In genomic region chr22:43861529-43861928, GRCh38 we compare ENCODE assay signal across 12 cellular contexts. TPM values are rescaled to one million over a fixed set of nuclear protein-coding genes. Genes with fewer than 3 reads are reported as not detected.
DNase-seq lines count a peak whose midpoint lies in the region; ATAC-seq and TF ChIP-seq lines count a peak whose summit lies in the region.
"Had no signal": no experiment of that assay in that cellular context is flagged by ENCODE, and none has a peak within 500 bp of the region (broad histone marks: within the 10 kb centered on the region; RNA-seq: fewer than 3 reads in every experiment).

No MANE protein-coding gene starts in this region.

- POLR2A ChIA-PET in Panc1 (lab: Charles Lee): no interaction called here

- in situ Hi-C loops in Panc1 (cut with HindIII; ENCODE audit: low pct_unique_long_range_greater_than_20kb, low sequenced_read_pairs): no loop called here

- peak overlapping the region; percentile 74 for H3K27ac ChIP-seq in Panc1 (ENCODE audit: low read length)
- H3K27ac ChIP-seq in fibroblast of lung (ENCODE audit: insufficient read depth, low read length): no peak overlapping the region
- H3K27ac ChIP-seq in osteoblast (ENCODE audit: low read depth, low read length): no peak overlapping the region

- no peak overlapping the region for H3K9ac ChIP-seq in fibroblast of lung (ENCODE audit: insufficient read depth, low read length)

- CTCF ChIA-PET in Panc1 (lab: Charles Lee): interaction anchor here (0.6 kb wide), 1 partner anchor 34 kb away, joined by 3 read pairs; no protein-coding TSS in a partner anchor

- no TSS peak for BruUV-seq in Panc1 (replicated peaks; lab: Mats Ljungman, UMichigan)

- H3K27me3 ChIP-seq in Panc1 (ENCODE audit: control insufficient read depth, insufficient read depth, low read length) (no peaks in the 10 kb centered on the region), fibroblast of lung (ENCODE audit: control insufficient read depth, insufficient read depth, low read length) (peaks cover 8% of the 10 kb centered on the region), osteoblast (ENCODE audit: insufficient read depth, low read length) (peaks cover 32% of the 10 kb centered on the region)

- H3K4me1 ChIP-seq in Panc1 (ENCODE audit: control insufficient read depth, insufficient read depth, low read length): no peaks in the 10 kb centered on the region
- H3K4me1 ChIP-seq in fibroblast of lung (ENCODE audit: control insufficient read depth, extremely low read depth, insufficient read depth, low read length): no peaks in the 10 kb centered on the region
- H3K4me1 ChIP-seq in osteoblast (ENCODE audit: insufficient read depth, low read length): no peaks in the 10 kb centered on the region

- H3K79me2 ChIP-seq in fibroblast of lung (ENCODE audit: control insufficient read depth, insufficient read depth, low read length): no peaks in the 10 kb centered on the region
- no peaks in the 10 kb centered on the region for H3K79me2 ChIP-seq in osteoblast (ENCODE audit: insufficient read depth, low read length)

- no peaks in the 10 kb centered on the region for H4K20me1 ChIP-seq in fibroblast of lung (ENCODE audit: control insufficient read depth, extremely low read depth, insufficient read depth, low read length)
- H4K20me1 ChIP-seq in osteoblast (ENCODE audit: insufficient read depth, low read length): no peaks in the 10 kb centered on the region

- ATAC-seq in Panc1 (peak; percentile 59), GM18858 (IDR thresholded peaks at IDR 0.05; ENCODE audit: unreplicated experiment) (no peak), HG03520 (IDR thresholded peaks at IDR 0.05; ENCODE audit: unreplicated experiment) (no peak)

- no peaks in the 10 kb centered on the region for H3K9me3 ChIP-seq in Panc1 (ENCODE audit: control insufficient read depth, insufficient read depth, low read depth, low read length)
- no peaks in the 10 kb centered on the region for H3K9me3 ChIP-seq in fibroblast of lung (ENCODE audit: control insufficient read depth, insufficient read depth, low read depth, low read length)
- H3K9me3 ChIP-seq in osteoblast (ENCODE audit: low read depth, low read length): no peaks in the 10 kb centered on the region

- H3K4me3 ChIP-seq in Panc1 (ENCODE audit: low read depth in 2 of 2, low read length in 2 of 2): peak overlapping the region; percentile 52 to 76
- peak overlapping the region in 2 of 4 experiments; percentile 10 to 76 for H3K4me3 ChIP-seq in fibroblast of lung (replicated peaks in 1 of 4; ENCODE audit: control extremely low read depth in 1 of 4, insufficient read depth in 1 of 4, low read depth in 3 of 4, low read length in 4 of 4)
- no peak overlapping the region for H3K4me3 ChIP-seq in osteoblast (ENCODE audit: insufficient read depth, low read length)

- no peak for TF ChIP-seq CTCF in Panc1 (IDR thresholded peaks at IDR 0.05)
- no peak for TF ChIP-seq CTCF in fibroblast of lung (conservative IDR thresholded peaks at IDR 0.05 in 1 of 2, IDR thresholded peaks at IDR 0.05 in 1 of 2; ENCODE audit: low read depth in 1 of 2, low read length in 2 of 2)
- TF ChIP-seq CTCF in osteoblast (IDR thresholded peaks at IDR 0.05; ENCODE audit: extremely low read depth, low read depth, low read length): no peak

- intact Hi-C loops in Panc1 (cut with micrococcal nuclease; ENCODE audit: unreplicated experiment): no loop called here

- peak in 2 of 3 experiments; percentile 10 to 30 for DNase-seq in NCI-H1417 (lab: John Stamatoyannopoulos, UW)
- no peak for DNase-seq in NCI-H1417 treated with DMSO at 0.1 percent for 48 hours (lab: John Stamatoyannopoulos, UW)
- no peak for DNase-seq in Panc1 (ENCODE audit: low read depth, low spot score)
- peak; percentile 21 to 57 for DNase-seq in fibroblast of lung (ENCODE audit: low read depth in 2 of 2)
- peak; percentile 37 for DNase-seq in osteoblast (ENCODE audit: insufficient read length, low spot score, missing footprints)
- DNase-seq in DMS153 treated with DMSO at 0.1 percent for 48 hours (lab: John Stamatoyannopoulos, UW; ENCODE audit: unreplicated experiment): no peak
- DNase-seq: activated B cell treated with CpG ODN at 0.5 μM for 24 hours, KG1 had no signal

- H3K36me3 ChIP-seq in Panc1 (ENCODE audit: control insufficient read depth, insufficient read depth, low read length) (no peaks in the 10 kb centered on the region), fibroblast of lung (ENCODE audit: control insufficient read depth, insufficient read depth, low read length) (no peaks in the 10 kb centered on the region), osteoblast (ENCODE audit: insufficient read depth, low read length) (no peaks in the 10 kb centered on the region)

- H3K4me2 ChIP-seq in fibroblast of lung (ENCODE audit: extremely low read depth, insufficient read depth, low read length) (no peak overlapping the region), osteoblast (ENCODE audit: insufficient read depth, low read length) (no peak overlapping the region)

- H2AFZ ChIP-seq in fibroblast of lung (ENCODE audit: low read length) (no peak overlapping the region), osteoblast (ENCODE audit: low read length) (no peak overlapping the region)

RNA-seq across cellular contexts. Expression of gene SULT4A1, which starts 0.8 kb away (rescaled TPM):
- total RNA-seq in Panc1 (2021; ENCODE audit: unreplicated experiment) (12.0 TPM), fibroblast of lung (under 0.01 and 0.50 TPM in 2 replicates), osteoblast (under 0.01 TPM in 1 of 2 replicates, not detected in the other)
- polyA plus RNA-seq in Panc1 (2012; ENCODE audit: insufficient read length): 10.0 TPM
- 0.09 and 0.16 TPM in 2 replicates for polyA plus RNA-seq in fibroblast of lung
- 0.08 TPM in 1 of 2 replicates, not detected in the other for polyA plus RNA-seq in fibroblast of lung (2012)
- not detected in 2 replicates for polyA minus RNA-seq in fibroblast of lung (ENCODE audit: low replicate concordance)
- total RNA-seq: activated B cell treated with CpG ODN at 0.5 μM for 24 hours had no signal

RNA-seq across cellular contexts. Expression of gene PNPLA5, which starts 30.3 kb away (rescaled TPM):
- total RNA-seq in Panc1 (2021; ENCODE audit: unreplicated experiment) (not detected), fibroblast of lung (under 0.01 and 0.33 TPM in 2 replicates), osteoblast (not detected in 2 replicates)
- 0.11 TPM for polyA plus RNA-seq in Panc1 (2012; ENCODE audit: insufficient read length)
- 0.06 TPM in 1 of 2 replicates, not detected in the other for polyA plus RNA-seq in fibroblast of lung
- polyA plus RNA-seq in fibroblast of lung (2012): 0.08 TPM in 1 of 2 replicates, not detected in the other
- polyA minus RNA-seq in fibroblast of lung (ENCODE audit: low replicate concordance): not detected in 2 replicates
- total RNA-seq: A172, activated B cell treated with CpG ODN at 0.5 μM for 24 hours, urinary bladder had no signal
- polyA plus RNA-seq: urinary bladder had no signal

RNA-seq across cellular contexts. Expression of gene EFCAB6, which starts 49.4 kb away (rescaled TPM):
- total RNA-seq in Panc1 (2021; ENCODE audit: unreplicated experiment): 0.21 TPM
- polyA plus RNA-seq in Panc1 (2012; ENCODE audit: insufficient read length): 0.18 TPM
- 1.5 and 2.3 TPM in 2 replicates for total RNA-seq in fibroblast of lung
- 0.38 and 1.0 TPM in 2 replicates for polyA plus RNA-seq in fibroblast of lung
- 0.46 and 0.48 TPM in 2 replicates for polyA plus RNA-seq in fibroblast of lung (2012)
- 0.90 TPM in 1 of 2 replicates, not detected in the other for polyA minus RNA-seq in fibroblast of lung (ENCODE audit: low replicate concordance)
- 1.8 and 2.9 TPM in 2 replicates for total RNA-seq in osteoblast
- total RNA-seq: activated B cell treated with CpG ODN at 0.5 μM for 24 hours had no signal

Comparison
In these comparisons a context has a peak if more than half of its experiments do, and no peak if none do; other contexts are left out.
1. DNase-seq: peak in NCI-H1417 (2 of 3), fibroblast of lung (2 of 2) and osteoblast (single experiment); none in NCI-H1417 treated with DMSO at 0.1 percent for 48 hours (single experiment), Panc1 (single experiment) and DMS153 treated with DMSO at 0.1 percent for 48 hours (single experiment).